19 cellular contexts compared by ENCODE assay signal in genomic region chr19:39542198-39542597, GRCh38. TPM values are rescaled to one million over a fixed set of nuclear protein-coding genes. Genes with fewer than 3 reads are reported as not detected.
DNase-seq lines count a peak whose midpoint lies in the region; ATAC-seq lines count a peak whose summit lies in the region.
"Had no signal": no experiment of that assay in that cellular context is flagged by ENCODE, and none has a peak within 500 bp of the region (broad histone marks: within the 10 kb centered on the region; RNA-seq: fewer than 3 reads in every experiment).

No MANE protein-coding gene starts in this region.

- no peaks in the 10 kb centered on the region for H3K9me3 Mint-ChIP-seq in activated naive CD8-positive, alpha-beta T cell treated with anti-CD3 and anti-CD28 coated beads, Interleukin-2, amount 10 ng/mL, durations not matched to agents 7 days and 5 days
- H3K9me3 Mint-ChIP-seq in activated naive CD8-positive, alpha-beta T cell treated with anti-CD3 and anti-CD28 coated beads for 36 hours = no peaks in the 10 kb centered on the region

- peak overlapping the region; percentile 85 for H3K27ac Mint-ChIP-seq in activated naive CD8-positive, alpha-beta T cell treated with anti-CD3 and anti-CD28 coated beads, Interleukin-2, amount 10 ng/mL, durations not matched to agents 7 days and 5 days
- H3K27ac Mint-ChIP-seq in activated naive CD8-positive, alpha-beta T cell treated with anti-CD3 and anti-CD28 coated beads for 36 hours = no peak overlapping the region

- peaks cover 63% of the 10 kb centered on the region for H3K4me1 Mint-ChIP-seq in activated naive CD8-positive, alpha-beta T cell treated with anti-CD3 and anti-CD28 coated beads, Interleukin-2, amount 10 ng/mL, durations not matched to agents 7 days and 5 days
- H3K4me1 Mint-ChIP-seq in activated naive CD8-positive, alpha-beta T cell treated with anti-CD3 and anti-CD28 coated beads for 36 hours = peaks cover 58% of the 10 kb centered on the region

- no peaks in the 10 kb centered on the region for H3K27me3 Mint-ChIP-seq in activated naive CD8-positive, alpha-beta T cell treated with anti-CD3 and anti-CD28 coated beads, Interleukin-2, amount 10 ng/mL, durations not matched to agents 7 days and 5 days
- H3K27me3 Mint-ChIP-seq in activated naive CD8-positive, alpha-beta T cell treated with anti-CD3 and anti-CD28 coated beads for 36 hours = peaks cover 4% of the 10 kb centered on the region

- H3K9me3 ChIP-seq in SJSA1 (replicated peaks) = no peaks in the 10 kb centered on the region
- H3K9me3 ChIP-seq: right atrium auricular region had no signal

- POLR2A ChIA-PET in activated naive CD8-positive, alpha-beta T cell treated with anti-CD3 and anti-CD28 coated beads, Interleukin-2, amount 10 ng/mL, durations not matched to agents 7 days and 5 days (lab: Charles Lee) = interaction anchor here (0.8 kb wide), 1 partner anchor 106 kb away, joined by 3 read pairs; the partner anchor contains the start of gene RPS16

- H3K4me1 ChIP-seq in SJSA1 (replicated peaks) = peaks cover 5% of the 10 kb centered on the region

- ATAC-seq in activated naive CD8-positive, alpha-beta T cell treated with anti-CD3 and anti-CD28 coated beads, Interleukin-2, amount 10 ng/mL, durations not matched to agents 7 days and 5 days (ENCODE audit: low read depth) = no peak
- ATAC-seq in left lobe of liver (no peak), HG03039 (IDR thresholded peaks at IDR 0.05; ENCODE audit: unreplicated experiment) (no peak)

- H3K36me3 ChIP-seq in SJSA1 = peaks cover 12% of the 10 kb centered on the region
- H3K36me3 ChIP-seq: right atrium auricular region had no signal

- peak overlapping the region; percentile 47 for H3K4me3 Mint-ChIP-seq in activated naive CD8-positive, alpha-beta T cell treated with anti-CD3 and anti-CD28 coated beads, Interleukin-2, amount 10 ng/mL, durations not matched to agents 7 days and 5 days
- H3K4me3 Mint-ChIP-seq in activated naive CD8-positive, alpha-beta T cell treated with anti-CD3 and anti-CD28 coated beads for 36 hours = no peak overlapping the region

- no peak for DNase-seq in activated naive CD8-positive, alpha-beta T cell treated with anti-CD3 and anti-CD28 coated beads, Interleukin-2, amount 10 ng/mL, durations not matched to agents 7 days and 5 days
- no peak for DNase-seq in activated naive CD8-positive, alpha-beta T cell treated with anti-CD3 and anti-CD28 coated beads for 36 hours
- DNase-seq in SJSA1 (ENCODE audit: low read depth in 1 of 2, low spot score in 2 of 2) (peak; percentile 22 to 33), left lobe of liver (ENCODE audit: low spot score) (peak; percentile 23), substantia nigra (lab: John Stamatoyannopoulos, UW) (peak in 11 of 49 donors; percentile 6 to 42 (median 12)), cerebellar nuclear complex (lab: John Stamatoyannopoulos, UW) (no peak), hippocampal formation (lab: John Stamatoyannopoulos, UW) (no peak)
- DNase-seq: AML-193; DND-41; HCEC 1CT; NCI-H226; RPMI8226; stimulated activated CD4-positive, alpha-beta T cell treated with anti-CD3 and anti-CD28 coated beads, Interleukin-4, amount 100 ng/mL, for 1 hour; stimulated activated naive CD4-positive, alpha-beta T cell treated with Interleukin-2 at 50 U/mL for 16 hours; T1000 had no signal

- H3K27ac ChIP-seq in SJSA1 (no peak overlapping the region), substantia nigra (ENCODE audit: low read depth, low read length, poor library complexity, severe bottlenecking) (peak overlapping the region; percentile 32)
- H3K27ac ChIP-seq: right atrium auricular region had no signal

- H3K27me3 ChIP-seq in SJSA1 (replicated peaks) = no peaks in the 10 kb centered on the region
- H3K27me3 ChIP-seq: right atrium auricular region had no signal

- H3K36me3 Mint-ChIP-seq in activated naive CD8-positive, alpha-beta T cell treated with anti-CD3 and anti-CD28 coated beads, Interleukin-2, amount 10 ng/mL, durations not matched to agents 7 days and 5 days = peaks cover 8% of the 10 kb centered on the region
- no peaks in the 10 kb centered on the region for H3K36me3 Mint-ChIP-seq in activated naive CD8-positive, alpha-beta T cell treated with anti-CD3 and anti-CD28 coated beads for 36 hours

- H3K4me3 ChIP-seq in SJSA1 = no peak overlapping the region
- H3K4me3 ChIP-seq: right atrium auricular region had no signal

RNA-seq across cellular contexts. Expression of gene EID2, which starts 2.2 kb away (rescaled TPM):
- 10 to 100 TPM; 17.5 to 20.7 TPM for total RNA-seq in activated naive CD8-positive, alpha-beta T cell treated with anti-CD3 and anti-CD28 coated beads, Interleukin-2, amount 10 ng/mL, durations not matched to agents 7 days and 5 days
- total RNA-seq in activated naive CD8-positive, alpha-beta T cell treated with anti-CD3 and anti-CD28 coated beads for 36 hours = 10 to 100 TPM; 13.6 to 14.2 TPM
- 16.9 and 22.7 TPM in 2 replicates for total RNA-seq in SJSA1 (2014; rRNA removed; shearing (Covaris generic))
- total RNA-seq in left lobe of liver = 6.6 TPM

RNA-seq across cellular contexts. Expression of gene EID2B, which starts 9.5 kb away (rescaled TPM):
- total RNA-seq in activated naive CD8-positive, alpha-beta T cell treated with anti-CD3 and anti-CD28 coated beads, Interleukin-2, amount 10 ng/mL, durations not matched to agents 7 days and 5 days = 1 to 10 TPM; 6.3 to 7.0 TPM
- total RNA-seq in activated naive CD8-positive, alpha-beta T cell treated with anti-CD3 and anti-CD28 coated beads for 36 hours = 1 to 10 TPM; 2.4 to 2.7 TPM
- total RNA-seq in SJSA1 (2014; rRNA removed; shearing (Covaris generic)) = 4.8 and 6.4 TPM in 2 replicates
- total RNA-seq in left lobe of liver = 0.43 TPM

RNA-seq across cellular contexts. Expression of gene SELENOV, which starts 27.3 kb away (rescaled TPM):
- not detected for total RNA-seq in activated naive CD8-positive, alpha-beta T cell treated with anti-CD3 and anti-CD28 coated beads, Interleukin-2, amount 10 ng/mL, durations not matched to agents 7 days and 5 days
- not detected for total RNA-seq in activated naive CD8-positive, alpha-beta T cell treated with anti-CD3 and anti-CD28 coated beads for 36 hours
- not detected in 2 replicates for total RNA-seq in SJSA1 (2014; rRNA removed; shearing (Covaris generic))
- total RNA-seq in left lobe of liver = not detected
- total RNA-seq: fibroblast of lung, M059J, right atrium auricular region had no signal

RNA-seq across cellular contexts. Expression of gene DLL3, which starts 43.5 kb away (rescaled TPM):
- total RNA-seq in activated naive CD8-positive, alpha-beta T cell treated with anti-CD3 and anti-CD28 coated beads, Interleukin-2, amount 10 ng/mL, durations not matched to agents 7 days and 5 days = under 1 TPM; 0.19 to 0.23 TPM
- total RNA-seq in activated naive CD8-positive, alpha-beta T cell treated with anti-CD3 and anti-CD28 coated beads for 36 hours = 1 to 10 TPM; 1.1 to 1.4 TPM
- total RNA-seq in SJSA1 (2014; rRNA removed; shearing (Covaris generic)) = 0.03 and 0.05 TPM in 2 replicates
- total RNA-seq in left lobe of liver = not detected
- total RNA-seq: right atrium auricular region had no signal

Comparison
In these comparisons a context has a peak if more than half of its experiments do, and no peak if none do; other contexts are left out.
1. DNase-seq: peak in SJSA1 (2 of 2) and left lobe of liver (single experiment); none in activated naive CD8-positive, alpha-beta T cell treated with anti-CD3 and anti-CD28 coated beads, Interleukin-2, amount 10 ng/mL, durations not matched to agents 7 days and 5 days (single experiment), activated naive CD8-positive, alpha-beta T cell treated with anti-CD3 and anti-CD28 coated beads for 36 hours (single experiment), cerebellar nuclear complex (0 of 2) and hippocampal formation (0 of 2).